In the genomic region with DNA sequence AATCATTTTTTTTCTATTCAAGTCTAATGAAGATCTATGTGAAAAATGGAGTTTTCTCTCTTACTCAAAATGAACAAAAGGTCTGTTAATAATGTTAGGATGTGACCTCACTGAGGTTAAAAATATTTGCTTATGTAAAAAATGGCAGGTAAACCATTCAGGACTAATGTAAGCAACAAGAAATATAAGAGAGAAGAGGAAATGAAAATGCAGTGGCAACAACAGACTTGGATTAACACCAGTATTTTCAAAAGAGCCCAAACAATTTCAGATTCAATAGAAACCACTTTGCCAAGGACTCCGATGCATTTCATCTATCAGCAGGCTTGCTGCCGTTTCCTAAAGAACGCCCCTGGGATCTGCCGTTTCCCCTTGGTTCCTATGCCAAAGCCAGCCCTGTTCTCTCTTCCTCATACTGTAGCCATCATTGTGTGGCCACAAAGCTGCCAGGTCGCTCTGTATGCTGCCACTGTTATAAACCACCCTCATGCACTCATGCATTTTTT, we compare ENCODE assay signal across 11 cellular contexts.
A peak's percentile ranks its signal among the peaks of the same experiment; 100 is the strongest.
DNase-seq lines count a peak whose midpoint lies in the region; ATAC-seq and TF ChIP-seq lines count a peak whose summit lies in the region.
"Had no signal": no experiment of that assay in that cellular context is flagged by ENCODE, and none has a peak within 500 bp of the region (broad histone marks: within the 10 kb centered on the region; RNA-seq: fewer than 3 reads in every experiment).

No MANE protein-coding gene starts in this region.

- H3K27ac Mint-ChIP-seq in natural killer cell = no peak overlapping the region
- no peak overlapping the region for H3K27ac Mint-ChIP-seq in CD4-positive, alpha-beta T cell

- H3K27me3 Mint-ChIP-seq in natural killer cell (ENCODE audit: low read depth in 2 of 2) = no peaks in the 10 kb centered on the region
- H3K27me3 Mint-ChIP-seq in CD4-positive, alpha-beta T cell = no peaks in the 10 kb centered on the region

- ATAC-seq in GM18870 (IDR thresholded peaks at IDR 0.05; ENCODE audit: unreplicated experiment) (peak; percentile 92), GM21737 (IDR thresholded peaks at IDR 0.05; ENCODE audit: unreplicated experiment) (peak; percentile 78), HG03460 (IDR thresholded peaks at IDR 0.05; ENCODE audit: unreplicated experiment) (peak; percentile 87), natural killer cell (no peak), SK-N-SH treated with all-trans-retinoic acid at 6 μM for 48 hours (no peak)
- ATAC-seq in CD4-positive, alpha-beta T cell (ENCODE audit: poor library complexity) = no peak

- peak; percentile 37 for DNase-seq in midbrain (lab: John Stamatoyannopoulos, UW)
- no peak for DNase-seq in natural killer cell
- DNase-seq in NCI-H146 (lab: John Stamatoyannopoulos, UW) = no peak
- no peak for DNase-seq in CD4-positive, alpha-beta T cell
- DNase-seq: DND-41 had no signal

- TF ChIP-seq CTCF in natural killer cell (IDR thresholded peaks at IDR 0.05) = no peak
- TF ChIP-seq CTCF in CD4-positive, alpha-beta T cell (IDR thresholded peaks at IDR 0.05) = no peak

- no peak overlapping the region for H3K4me3 Mint-ChIP-seq in natural killer cell
- H3K4me3 Mint-ChIP-seq in CD4-positive, alpha-beta T cell = no peak overlapping the region
- H3K4me3 Mint-ChIP-seq: neural crest cell had no signal

- no peaks in the 10 kb centered on the region for H3K27me3 ChIP-seq in CD4-positive, alpha-beta T cell (ENCODE audit: control insufficient read depth, insufficient read depth, low read length)
- H3K27me3 ChIP-seq: dorsolateral prefrontal cortex had no signal

- POLR2A ChIA-PET in CD4-positive, alpha-beta T cell (lab: Charles Lee) = no interaction called here

- no peaks in the 10 kb centered on the region for H3K4me1 Mint-ChIP-seq in natural killer cell
- H3K4me1 Mint-ChIP-seq in CD4-positive, alpha-beta T cell (ENCODE audit: low read depth) = no peaks in the 10 kb centered on the region

- H3K9me3 ChIP-seq in CD4-positive, alpha-beta T cell (ENCODE audit: control insufficient read depth, low read length) = no peaks in the 10 kb centered on the region

- intact Hi-C loops in natural killer cell (cut with micrococcal nuclease) = no loop called here
- intact Hi-C loops in CD4-positive, alpha-beta T cell (cut with DNase I, micrococcal nuclease) = no loop called here

- no peaks in the 10 kb centered on the region for H3K9me3 Mint-ChIP-seq in natural killer cell
- H3K9me3 Mint-ChIP-seq in CD4-positive, alpha-beta T cell = peaks cover 7% of the 10 kb centered on the region

- H3K36me3 Mint-ChIP-seq in natural killer cell = no peaks in the 10 kb centered on the region
- no peaks in the 10 kb centered on the region for H3K36me3 Mint-ChIP-seq in CD4-positive, alpha-beta T cell (ENCODE audit: low read depth)

- no peak overlapping the region for H3K27ac ChIP-seq in CD4-positive, alpha-beta T cell (ENCODE audit: low read depth, low read length)

- CTCF ChIA-PET in CD4-positive, alpha-beta T cell (lab: Charles Lee) = no interaction called here

TF ChIP-seq in SK-N-SH treated with all-trans-retinoic acid at 6 μM for 48 hours, 23 proteins besides CTCF, POLR2A, EP300 and RAD21:
- TF ChIP-seq ZC3H10 (CRISPR knock-in tag; IDR thresholded peaks at IDR 0.05) (no peak), PPARA (CRISPR knock-in tag; IDR thresholded peaks at IDR 0.05; ENCODE audit: borderline replicate concordance) (no peak), TCF4 (CRISPR knock-in tag; IDR thresholded peaks at IDR 0.05; ENCODE audit: borderline replicate concordance) (no peak), CSDC2 (CRISPR knock-in tag; IDR thresholded peaks at IDR 0.05) (no peak), TOX (CRISPR knock-in tag; IDR thresholded peaks at IDR 0.05; ENCODE audit: borderline replicate concordance) (no peak), ZNF565 (CRISPR knock-in tag; conservative IDR thresholded peaks at IDR 0.05; ENCODE audit: low read depth) (no peak), ISL1 (CRISPR knock-in tag; IDR thresholded peaks at IDR 0.05) (no peak), ZFP30 (CRISPR knock-in tag; IDR thresholded peaks at IDR 0.05) (no peak), SNAI2 (CRISPR knock-in tag; IDR thresholded peaks at IDR 0.05) (no peak), RARB (CRISPR knock-in tag; IDR thresholded peaks at IDR 0.05) (no peak), OSR1 (CRISPR knock-in tag; IDR thresholded peaks at IDR 0.05) (no peak), GLIS3 (CRISPR knock-in tag; IDR thresholded peaks at IDR 0.05) (no peak), ESRRG (CRISPR knock-in tag; IDR thresholded peaks at IDR 0.05) (no peak)
- TF ChIP-seq, protein P1, sequence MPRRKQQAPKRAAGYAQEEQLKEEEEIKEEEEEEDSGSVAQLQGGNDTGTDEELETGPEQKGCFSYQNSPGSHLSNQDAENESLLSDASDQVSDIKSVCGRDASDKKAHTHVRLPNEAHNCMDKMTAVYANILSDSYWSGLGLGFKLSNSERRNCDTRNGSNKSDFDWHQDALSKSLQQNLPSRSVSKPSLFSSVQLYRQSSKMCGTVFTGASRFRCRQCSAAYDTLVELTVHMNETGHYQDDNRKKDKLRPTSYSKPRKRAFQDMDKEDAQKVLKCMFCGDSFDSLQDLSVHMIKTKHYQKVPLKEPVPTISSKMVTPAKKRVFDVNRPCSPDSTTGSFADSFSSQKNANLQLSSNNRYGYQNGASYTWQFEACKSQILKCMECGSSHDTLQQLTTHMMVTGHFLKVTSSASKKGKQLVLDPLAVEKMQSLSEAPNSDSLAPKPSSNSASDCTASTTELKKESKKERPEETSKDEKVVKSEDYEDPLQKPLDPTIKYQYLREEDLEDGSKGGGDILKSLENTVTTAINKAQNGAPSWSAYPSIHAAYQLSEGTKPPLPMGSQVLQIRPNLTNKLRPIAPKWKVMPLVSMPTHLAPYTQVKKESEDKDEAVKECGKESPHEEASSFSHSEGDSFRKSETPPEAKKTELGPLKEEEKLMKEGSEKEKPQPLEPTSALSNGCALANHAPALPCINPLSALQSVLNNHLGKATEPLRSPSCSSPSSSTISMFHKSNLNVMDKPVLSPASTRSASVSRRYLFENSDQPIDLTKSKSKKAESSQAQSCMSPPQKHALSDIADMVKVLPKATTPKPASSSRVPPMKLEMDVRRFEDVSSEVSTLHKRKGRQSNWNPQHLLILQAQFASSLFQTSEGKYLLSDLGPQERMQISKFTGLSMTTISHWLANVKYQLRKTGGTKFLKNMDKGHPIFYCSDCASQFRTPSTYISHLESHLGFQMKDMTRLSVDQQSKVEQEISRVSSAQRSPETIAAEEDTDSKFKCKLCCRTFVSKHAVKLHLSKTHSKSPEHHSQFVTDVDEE (CRISPR knock-in tag; IDR thresholded peaks at IDR 0.05) = no peak

Comparison
In these comparisons a context has a peak if more than half of its experiments do, and no peak if none do; other contexts are left out.
1. ATAC-seq: peak in GM18870 (single experiment), GM21737 (single experiment) and HG03460 (single experiment); none in natural killer cell (0 of 3), SK-N-SH treated with all-trans-retinoic acid at 6 μM for 48 hours (single experiment) and CD4-positive, alpha-beta T cell (single experiment).